Comparison of ENCODE assay signal across 8 cellular contexts in genomic region chr22:36286096-36286957, GRCh38. TPM values are rescaled to one million over a fixed set of nuclear protein-coding genes. Genes with fewer than 3 reads are reported as not detected.
DNase-seq lines count a peak whose midpoint lies in the region; ATAC-seq, FAIRE-seq and TF ChIP-seq lines count a peak whose summit lies in the region.

No MANE protein-coding gene starts in this region.

- H3K4me3 Mint-ChIP-seq in CD8-positive, alpha-beta T cell = no peak overlapping the region
- H3K4me3 Mint-ChIP-seq in activated T-helper 17 cell treated with anti-CD3 and anti-CD28 coated beads, Interleukin-2, amount 50 U/mL, for 72 hours = no peak overlapping the region
- H3K4me3 Mint-ChIP-seq in neural progenitor cell = no peak overlapping the region

- H2AFZ ChIP-seq in neural progenitor cell (replicated peaks) = no peak overlapping the region

- DNase-seq in CD8-positive, alpha-beta T cell = peak; percentile 38 to 72 (median 68)
- DNase-seq in HTR-8/SVneo (ENCODE audit: insufficient read length, low spot score) (peak; percentile 70), RCC 7860 (ENCODE audit: low spot score) (peak; percentile 56), fibroblast of peridontal ligament (ENCODE audit: extremely low read depth) (peak; percentile 75), neural progenitor cell (ENCODE audit: low spot score) (peak; percentile 90), stromal cell of bone marrow (ENCODE audit: low read depth) (peak; percentile 50)

- H3K36me3 ChIP-seq in CD8-positive, alpha-beta T cell (ENCODE audit: insufficient read depth, low read length) = peaks cover 68% of the 10 kb centered on the region
- no peaks in the 10 kb centered on the region for H3K36me3 ChIP-seq in neural progenitor cell

- H3K27me3 ChIP-seq in CD8-positive, alpha-beta T cell (ENCODE audit: insufficient read depth, low read length) = no peaks in the 10 kb centered on the region
- H3K27me3 ChIP-seq in neural progenitor cell = no peaks in the 10 kb centered on the region

- H3K9me3 ChIP-seq in CD8-positive, alpha-beta T cell (ENCODE audit: low read length) = no peaks in the 10 kb centered on the region
- no peaks in the 10 kb centered on the region for H3K9me3 ChIP-seq in neural progenitor cell (ENCODE audit: low read depth)

- H4K20me1 ChIP-seq in neural progenitor cell (ENCODE audit: low read depth) = peaks cover 3% of the 10 kb centered on the region

- H3F3A ChIP-seq in neural progenitor cell (ENCODE audit: low read depth) = peaks cover 7% of the 10 kb centered on the region

- H3K27ac ChIP-seq in CD8-positive, alpha-beta T cell (ENCODE audit: low read depth, low read length) = peak overlapping the region; percentile 26
- H3K27ac ChIP-seq in neural progenitor cell = no peak overlapping the region

- H3K36me3 Mint-ChIP-seq in CD8-positive, alpha-beta T cell = peaks cover 90% of the 10 kb centered on the region
- H3K36me3 Mint-ChIP-seq in activated T-helper 17 cell treated with anti-CD3 and anti-CD28 coated beads, Interleukin-2, amount 50 U/mL, for 72 hours (ENCODE audit: low read depth) = peaks cover 96% of the 10 kb centered on the region
- H3K36me3 Mint-ChIP-seq in neural progenitor cell = peaks cover 35% of the 10 kb centered on the region

- intact Hi-C loops in CD8-positive, alpha-beta T cell (cut with DNase I, micrococcal nuclease) = no loop called here

- peak; percentile 71 for ATAC-seq in CD8-positive, alpha-beta T cell
- ATAC-seq in activated T-helper 17 cell treated with anti-CD3 and anti-CD28 coated beads, Interleukin-2, amount 50 U/mL, for 72 hours (replicated peaks) = peak; percentile 74
- no peak for ATAC-seq in HG02840 (IDR thresholded peaks at IDR 0.05; ENCODE audit: low FRiP score, unreplicated experiment)

- no peaks in the 10 kb centered on the region for H3K79me2 ChIP-seq in neural progenitor cell (ENCODE audit: low read depth)

- peaks cover 35% of the 10 kb centered on the region for H3K4me1 ChIP-seq in CD8-positive, alpha-beta T cell (ENCODE audit: insufficient read depth, low read length)
- peaks cover 3% of the 10 kb centered on the region for H3K4me1 ChIP-seq in neural progenitor cell

- H3K4me3 ChIP-seq in CD8-positive, alpha-beta T cell (ENCODE audit: low read depth, low read length) = no peak overlapping the region
- H3K4me3 ChIP-seq in neural progenitor cell = no peak overlapping the region

- peak overlapping the region; percentile 82 for H3K27ac Mint-ChIP-seq in CD8-positive, alpha-beta T cell
- peak overlapping the region; percentile 73 for H3K27ac Mint-ChIP-seq in activated T-helper 17 cell treated with anti-CD3 and anti-CD28 coated beads, Interleukin-2, amount 50 U/mL, for 72 hours
- peak overlapping the region; percentile 30 for H3K27ac Mint-ChIP-seq in neural progenitor cell

- no peak overlapping the region for H3K9ac ChIP-seq in neural progenitor cell

- H3K4me2 ChIP-seq in neural progenitor cell = no peak overlapping the region

- no peaks in the 10 kb centered on the region for H3K9me3 Mint-ChIP-seq in CD8-positive, alpha-beta T cell
- no peaks in the 10 kb centered on the region for H3K9me3 Mint-ChIP-seq in activated T-helper 17 cell treated with anti-CD3 and anti-CD28 coated beads, Interleukin-2, amount 50 U/mL, for 72 hours
- peaks cover 4% of the 10 kb centered on the region for H3K9me3 Mint-ChIP-seq in neural progenitor cell

- no peaks in the 10 kb centered on the region for H3K27me3 Mint-ChIP-seq in CD8-positive, alpha-beta T cell (ENCODE audit: low read depth)
- no peaks in the 10 kb centered on the region for H3K27me3 Mint-ChIP-seq in activated T-helper 17 cell treated with anti-CD3 and anti-CD28 coated beads, Interleukin-2, amount 50 U/mL, for 72 hours
- peaks cover 2% of the 10 kb centered on the region for H3K27me3 Mint-ChIP-seq in neural progenitor cell (ENCODE audit: insufficient read depth, low read depth)

- POLR2A ChIA-PET in CD8-positive, alpha-beta T cell (lab: Charles Lee) = interaction anchor here (1.0 to 1.5 kb wide), 5 partner anchors 8 to 221 kb away, joined by 3 to 5 read pairs (median 4); partner anchors contain the start of gene FOXRED2

- CTCF ChIA-PET in CD8-positive, alpha-beta T cell (lab: Charles Lee) = interaction anchor here (0.6 to 3.1 kb wide), 19 partner anchors 8 to 200 kb away, joined by 3 to 29 read pairs (median 5); partner anchors contain the start of genes APOL2 and APOL3

- peaks cover 32% of the 10 kb centered on the region for H3K4me1 Mint-ChIP-seq in CD8-positive, alpha-beta T cell (ENCODE audit: low read depth)
- H3K4me1 Mint-ChIP-seq in activated T-helper 17 cell treated with anti-CD3 and anti-CD28 coated beads, Interleukin-2, amount 50 U/mL, for 72 hours = peaks cover 17% of the 10 kb centered on the region
- peaks cover 10% of the 10 kb centered on the region for H3K4me1 Mint-ChIP-seq in neural progenitor cell

- TF ChIP-seq CTCF in CD8-positive, alpha-beta T cell (IDR thresholded peaks at IDR 0.05) = peak; percentile 84
- TF ChIP-seq CTCF in neural progenitor cell (IDR thresholded peaks at IDR 0.05) = peak; percentile 98

- no peak for FAIRE-seq in HTR-8/SVneo (lab: Jason Lieb, UNC)
- no peak for FAIRE-seq in RCC 7860 (lab: Jason Lieb, UNC)

RNA-seq across cellular contexts. Expression of gene APOL1, which starts 33.4 kb away (rescaled TPM):
- 1 to 10 TPM; 5.0 to 5.3 TPM for total RNA-seq in CD8-positive, alpha-beta T cell
- 10 to 100 TPM; 52.8 to 89.4 TPM for total RNA-seq in activated T-helper 17 cell treated with anti-CD3 and anti-CD28 coated beads, Interleukin-2, amount 50 U/mL, for 72 hours
- total RNA-seq in neural progenitor cell (ENCODE audit: low replicate concordance) = not detected in 2 replicates

RNA-seq across cellular contexts. Expression of gene APOL2, which starts 47.0 kb away (rescaled TPM):
- total RNA-seq in CD8-positive, alpha-beta T cell = 10 to 100 TPM; 17.4 to 18.2 TPM
- total RNA-seq in activated T-helper 17 cell treated with anti-CD3 and anti-CD28 coated beads, Interleukin-2, amount 50 U/mL, for 72 hours = 100 to 1,000 TPM; 105 to 116 TPM
- total RNA-seq in neural progenitor cell (ENCODE audit: low replicate concordance) = 10.9 and 12.8 TPM in 2 replicates

Comparison
In these comparisons a context has a peak if more than half of its experiments do, and no peak if none do; other contexts are left out.
1. H3K27ac Mint-ChIP-seq: peak in every context shown above with its lines; median percentile 82 in CD8-positive, alpha-beta T cell; 73 in activated T-helper 17 cell treated with anti-CD3 and anti-CD28 coated beads, Interleukin-2, amount 50 U/mL, for 72 hours; 30 in neural progenitor cell.
2. RNA of gene APOL1, which starts 33.4 kb away (total RNA-seq): 52.8 to 89.4 TPM in activated T-helper 17 cell treated with anti-CD3 and anti-CD28 coated beads, Interleukin-2, amount 50 U/mL, for 72 hours; 5.0 to 5.3 TPM in CD8-positive, alpha-beta T cell and not detected in neural progenitor cell; every median in the first group is over 4 times any median in the second.
3. Peak in every context shown above with its lines, with median percentiles within 50 percentile points of each other: DNase-seq.